ENCODE assay signal across 1 cellular context in genomic region chr11:75308116-75308515, GRCh38.
TF ChIP-seq lines count a peak whose summit lies in the region.

No MANE protein-coding gene starts in this region.

TF ChIP-seq in SK-N-SH, 30 proteins besides CTCF, POLR2A, EP300 and RAD21 (continued from another document):
- TF ChIP-seq REST (IDR thresholded peaks at IDR 0.05; ENCODE audit: low read depth, low read length) (no peak), FOSL2 (IDR thresholded peaks at IDR 0.05; ENCODE audit: borderline replicate concordance, low read depth) (no peak), TEAD4 (IDR thresholded peaks at IDR 0.05; ENCODE audit: borderline replicate concordance, insufficient read depth) (no peak), JUND (IDR thresholded peaks at IDR 0.05) (no peak), MXI1 (IDR thresholded peaks at IDR 0.05; ENCODE audit: low read depth, low read length) (no peak)
TF ChIP-seq in SK-N-SH: peak in this region for 0.
